1 cellular context compared by ENCODE assay signal in genomic region chr22:35258144-35258988, GRCh38.
TF ChIP-seq lines count a peak whose summit lies in the region.

No MANE protein-coding gene starts in this region.

TF ChIP-seq in IMR-90, 13 proteins besides CTCF, POLR2A, EP300 and RAD21 (continued from another document):
- TF ChIP-seq, protein P1, sequence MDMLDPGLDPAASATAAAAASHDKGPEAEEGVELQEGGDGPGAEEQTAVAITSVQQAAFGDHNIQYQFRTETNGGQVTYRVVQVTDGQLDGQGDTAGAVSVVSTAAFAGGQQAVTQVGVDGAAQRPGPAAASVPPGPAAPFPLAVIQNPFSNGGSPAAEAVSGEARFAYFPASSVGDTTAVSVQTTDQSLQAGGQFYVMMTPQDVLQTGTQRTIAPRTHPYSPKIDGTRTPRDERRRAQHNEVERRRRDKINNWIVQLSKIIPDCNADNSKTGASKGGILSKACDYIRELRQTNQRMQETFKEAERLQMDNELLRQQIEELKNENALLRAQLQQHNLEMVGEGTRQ (IDR thresholded peaks at IDR 0.05; ENCODE audit: low read depth, low read length) = no peak
- TF ChIP-seq NFE2L2 (IDR thresholded peaks at IDR 0.05; ENCODE audit: low read depth, low read length) = no peak
- no peak for TF ChIP-seq MXI1 (IDR thresholded peaks at IDR 0.05; ENCODE audit: borderline replicate concordance, low read depth, low read length)
